ENCODE assay signal across 8 cellular contexts in the genomic region with DNA sequence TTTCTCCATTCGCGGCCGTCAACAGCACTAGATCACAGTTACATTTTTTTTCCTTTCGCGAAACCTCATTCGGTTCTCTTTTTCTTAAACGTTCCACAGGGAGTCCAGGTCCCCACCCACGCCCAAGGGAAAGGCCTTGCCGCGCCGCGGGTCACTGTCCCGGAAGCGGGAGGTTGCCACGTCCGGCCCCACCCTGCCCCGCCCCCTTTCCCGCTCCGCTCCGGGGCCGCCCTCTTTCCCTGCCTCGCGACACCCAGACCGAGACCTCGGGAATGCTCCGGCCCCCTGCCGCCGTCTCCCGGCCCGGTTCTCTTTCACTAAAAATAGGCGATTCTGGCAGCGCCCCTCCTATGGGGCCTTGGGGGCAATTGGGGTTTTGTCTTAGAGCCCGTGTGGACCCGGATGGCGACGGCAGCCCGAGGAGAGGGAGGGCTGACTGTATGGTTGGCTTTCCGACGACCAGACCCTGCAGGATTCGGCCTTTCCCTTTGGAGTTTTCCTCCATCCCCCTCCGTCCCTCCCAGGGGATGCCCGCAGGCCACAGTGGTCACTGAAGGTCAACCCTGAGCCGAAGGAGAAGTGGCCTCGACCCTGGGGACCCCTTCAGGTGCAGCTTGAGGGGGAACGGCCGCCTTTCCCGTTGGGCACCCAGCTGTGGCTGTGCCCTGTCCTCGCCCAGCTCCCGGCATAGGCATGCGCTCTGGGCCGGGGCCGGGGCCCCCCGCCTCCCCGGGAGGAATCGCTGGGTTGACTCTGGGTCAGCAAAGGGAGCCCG. TPM values are rescaled to one million over a fixed set of nuclear protein-coding genes. Genes with fewer than 3 reads are reported as not detected.
A peak's percentile ranks its signal among the peaks of the same experiment; 100 is the strongest.
DNase-seq lines count a peak whose midpoint lies in the region; TF ChIP-seq lines count a peak whose summit lies in the region.

No MANE protein-coding gene starts in this region.

- in situ Hi-C loops in GM23248 (cut with MboI): no loop called here

- peak overlapping the region; percentile 96 for H3K27ac ChIP-seq in CD8-positive, alpha-beta memory T cell (ENCODE audit: low read depth, low read length)
- H3K27ac ChIP-seq in GM23248: peak overlapping the region; percentile 97

- peak overlapping the region; percentile 71 for H2AFZ ChIP-seq in GM23248

- no peaks in the 10 kb centered on the region for H3K27me3 ChIP-seq in CD8-positive, alpha-beta memory T cell (ENCODE audit: insufficient read depth, low read length, poor library complexity, severe bottlenecking)
- no peaks in the 10 kb centered on the region for H3K27me3 ChIP-seq in GM23248 (replicated peaks; ENCODE audit: insufficient read depth)

- H3K9me3 ChIP-seq in CD8-positive, alpha-beta memory T cell (ENCODE audit: low read length): no peaks in the 10 kb centered on the region
- H3K9me3 ChIP-seq in GM23248 (ENCODE audit: low read depth): no peaks in the 10 kb centered on the region

- peak overlapping the region; percentile 81 for H3K4me2 ChIP-seq in GM23248 (ENCODE audit: unreplicated experiment)

- CTCF ChIA-PET in CD8-positive, alpha-beta memory T cell (lab: Charles Lee): interaction anchor here (0.9 to 2.6 kb wide), 3 partner anchors 15 to 22 kb away, joined by 3 to 22 read pairs (median 5); partner anchors contain the start of gene TRIM52

- H4K20me1 ChIP-seq in GM23248 (ENCODE audit: insufficient read depth): peaks cover 6% of the 10 kb centered on the region; the same call in 1 of the 2 replicates

- peaks cover 0 to 2% of the 10 kb centered on the region in 2 donors for H3K27me3 Mint-ChIP-seq in CD8-positive, alpha-beta memory T cell
- H3K27me3 Mint-ChIP-seq in glutamatergic neuron (ENCODE audit: unreplicated experiment): peaks cover 17% of the 10 kb centered on the region

- WGBS in GM23248 (ENCODE audit: low coverage in 1 of 2, low lambda C conversion rate in 2 of 2, missing lambda C conversion rate in 2 of 2), 2 experiments: 0 to 2% methylated on average over 36 to 52 of the region's 56 CpGs

- H3K4me3 Mint-ChIP-seq in CD8-positive, alpha-beta memory T cell: peak overlapping the region; percentile 88 to 99 (median 95)
- H3K4me3 Mint-ChIP-seq in glutamatergic neuron (ENCODE audit: unreplicated experiment): peak overlapping the region; percentile 92

- peak overlapping the region; percentile 85 to 98 (median 95) for H3K27ac Mint-ChIP-seq in CD8-positive, alpha-beta memory T cell
- peak overlapping the region; percentile 97 for H3K27ac Mint-ChIP-seq in glutamatergic neuron (ENCODE audit: unreplicated experiment)

- H3K4me1 Mint-ChIP-seq in CD8-positive, alpha-beta memory T cell: peaks cover 72 to 90% (median 84%) of the 10 kb centered on the region in 3 donors
- peaks cover 35% of the 10 kb centered on the region for H3K4me1 Mint-ChIP-seq in glutamatergic neuron (ENCODE audit: low read depth, unreplicated experiment)

- POLR2A ChIA-PET in CD8-positive, alpha-beta memory T cell (lab: Charles Lee): interaction anchor here (0.7 to 8.9 kb wide), 5 partner anchors 12 to 62 kb away, joined by 3 to 94 read pairs (median 5); partner anchors contain the start of genes TRIM41 and TRIM52

- H3K36me3 ChIP-seq in CD8-positive, alpha-beta memory T cell (ENCODE audit: insufficient read depth, low read length): peaks cover 12% of the 10 kb centered on the region
- H3K36me3 ChIP-seq in GM23248 (ENCODE audit: low read depth): peaks cover 6% of the 10 kb centered on the region

- no peaks in the 10 kb centered on the region for H3K9me2 ChIP-seq in GM23248 (ENCODE audit: insufficient read depth)

- peak overlapping the region; percentile 96 for H3K4me3 ChIP-seq in CD8-positive, alpha-beta memory T cell (ENCODE audit: low read length)
- H3K4me3 ChIP-seq in GM23248: peak overlapping the region; percentile 87
- peak overlapping the region; percentile 86 for H3K4me3 ChIP-seq in NB4 (ENCODE audit: low read depth, low read length)

- peaks cover 88% of the 10 kb centered on the region for H3K79me2 ChIP-seq in GM23248 (ENCODE audit: insufficient read depth)

- peaks cover 1 to 40% (median 10%) of the 10 kb centered on the region in 3 donors for H3K36me3 Mint-ChIP-seq in CD8-positive, alpha-beta memory T cell
- H3K36me3 Mint-ChIP-seq in glutamatergic neuron (ENCODE audit: unreplicated experiment): peaks cover 6% of the 10 kb centered on the region

- H3K9me3 Mint-ChIP-seq in CD8-positive, alpha-beta memory T cell: no peaks in the 10 kb centered on the region
- peaks cover 33% of the 10 kb centered on the region for H3K9me3 Mint-ChIP-seq in glutamatergic neuron (ENCODE audit: unreplicated experiment)

- peaks cover 37% of the 10 kb centered on the region for H3F3A ChIP-seq in GM23248 (ENCODE audit: insufficient read depth)

- peaks cover 64% of the 10 kb centered on the region for H3K4me1 ChIP-seq in CD8-positive, alpha-beta memory T cell (ENCODE audit: insufficient read depth, low read length)
- H3K4me1 ChIP-seq in GM23248 (ENCODE audit: insufficient read depth): peaks cover 47% of the 10 kb centered on the region

- peak; percentile 62 to 80 (median 71) for DNase-seq in CD8-positive, alpha-beta memory T cell
- DNase-seq in GM23248: peak; percentile 97
- peak; percentile 91 for DNase-seq in NB4 (ENCODE audit: low read depth)
- DNase-seq in activated gamma-delta T cell treated with anti-CD3 and anti-CD28 coated beads, Interleukin-2, amount 50 U/mL, for 16 hours (ENCODE audit: low read depth): peak; percentile 56
- peak; percentile 93 for DNase-seq in glutamatergic neuron
- peak; percentile 79 for DNase-seq in pons (ENCODE audit: low spot score)
- DNase-seq in ureter (ENCODE audit: low spot score): peak; percentile 94
- no peak for DNase-seq in NCI-H510A treated with DMSO at 0.1 percent for 48 hours (lab: John Stamatoyannopoulos, UW)

- TF ChIP-seq CTCF in NB4 (IDR thresholded peaks at IDR 0.05; ENCODE audit: low read depth, low read length): no peak
- no peak for TF ChIP-seq CTCF in glutamatergic neuron (IDR thresholded peaks at IDR 0.05; ENCODE audit: partially characterized antibody, unreplicated experiment)

- TF ChIP-seq POLR2A in NB4 (IDR thresholded peaks at IDR 0.05; ENCODE audit: extremely low read depth, insufficient read length): peak; percentile 70

- H3K9ac ChIP-seq in GM23248: peak overlapping the region; percentile 98

RNA-seq across cellular contexts. Expression of gene RACK1, which starts 2.8 kb away (rescaled TPM):
- 1,000 to 10,000 TPM; 2,341 to 2,398 TPM for total RNA-seq in CD8-positive, alpha-beta memory T cell
- polyA plus RNA-seq in CD8-positive, alpha-beta memory T cell: 1,821 TPM
- 2,598 and 3,224 TPM in 2 replicates for total RNA-seq in GM23248 (2014; rRNA removed; shearing (Covaris generic))
- 837 and 864 TPM in 2 replicates for polyA plus RNA-seq in GM23248 (2016; fragmentation: Nextera tagmentation; extraction: Ambion mirVana)
- 1,397 TPM for total RNA-seq in glutamatergic neuron (ENCODE audit: unreplicated experiment)
- total RNA-seq in ureter: 1,824 TPM

RNA-seq across cellular contexts. Expression of gene TRIM52, which starts 14.5 kb away (rescaled TPM):
- 10 to 100 TPM; 14.1 to 17.1 TPM for total RNA-seq in CD8-positive, alpha-beta memory T cell
- 46.3 TPM for polyA plus RNA-seq in CD8-positive, alpha-beta memory T cell
- total RNA-seq in GM23248 (2014; rRNA removed; shearing (Covaris generic)): 6.6 and 7.8 TPM in 2 replicates
- polyA plus RNA-seq in GM23248 (2016; fragmentation: Nextera tagmentation; extraction: Ambion mirVana): 4.1 and 5.3 TPM in 2 replicates
- total RNA-seq in glutamatergic neuron (ENCODE audit: unreplicated experiment): 15.7 TPM
- 22.5 TPM for total RNA-seq in ureter

RNA-seq across cellular contexts. Expression of gene TRIM41, which starts 23.4 kb away (rescaled TPM):
- total RNA-seq in CD8-positive, alpha-beta memory T cell: 10 to 100 TPM; 35.2 to 42.7 TPM
- polyA plus RNA-seq in CD8-positive, alpha-beta memory T cell: 2.2 TPM
- 17.5 and 18.6 TPM in 2 replicates for total RNA-seq in GM23248 (2014; rRNA removed; shearing (Covaris generic))
- polyA plus RNA-seq in GM23248 (2016; fragmentation: Nextera tagmentation; extraction: Ambion mirVana): 3.8 and 4.3 TPM in 2 replicates
- total RNA-seq in glutamatergic neuron (ENCODE audit: unreplicated experiment) (28.8 TPM), ureter (34.5 TPM)

RNA-seq across cellular contexts. Expression of gene TRIM7, which starts 41.5 kb away (rescaled TPM):
- 1 to 10 TPM; 2.2 to 2.3 TPM for total RNA-seq in CD8-positive, alpha-beta memory T cell
- polyA plus RNA-seq in CD8-positive, alpha-beta memory T cell: 0.74 TPM
- 1.4 and 6.8 TPM in 2 replicates for total RNA-seq in GM23248 (2014; rRNA removed; shearing (Covaris generic))
- 2.5 and 3.1 TPM in 2 replicates for polyA plus RNA-seq in GM23248 (2016; fragmentation: Nextera tagmentation; extraction: Ambion mirVana)
- total RNA-seq in glutamatergic neuron (ENCODE audit: unreplicated experiment) (0.93 TPM), ureter (3.0 TPM)
